23 cellular contexts compared by ENCODE assay signal in the genomic region with DNA sequence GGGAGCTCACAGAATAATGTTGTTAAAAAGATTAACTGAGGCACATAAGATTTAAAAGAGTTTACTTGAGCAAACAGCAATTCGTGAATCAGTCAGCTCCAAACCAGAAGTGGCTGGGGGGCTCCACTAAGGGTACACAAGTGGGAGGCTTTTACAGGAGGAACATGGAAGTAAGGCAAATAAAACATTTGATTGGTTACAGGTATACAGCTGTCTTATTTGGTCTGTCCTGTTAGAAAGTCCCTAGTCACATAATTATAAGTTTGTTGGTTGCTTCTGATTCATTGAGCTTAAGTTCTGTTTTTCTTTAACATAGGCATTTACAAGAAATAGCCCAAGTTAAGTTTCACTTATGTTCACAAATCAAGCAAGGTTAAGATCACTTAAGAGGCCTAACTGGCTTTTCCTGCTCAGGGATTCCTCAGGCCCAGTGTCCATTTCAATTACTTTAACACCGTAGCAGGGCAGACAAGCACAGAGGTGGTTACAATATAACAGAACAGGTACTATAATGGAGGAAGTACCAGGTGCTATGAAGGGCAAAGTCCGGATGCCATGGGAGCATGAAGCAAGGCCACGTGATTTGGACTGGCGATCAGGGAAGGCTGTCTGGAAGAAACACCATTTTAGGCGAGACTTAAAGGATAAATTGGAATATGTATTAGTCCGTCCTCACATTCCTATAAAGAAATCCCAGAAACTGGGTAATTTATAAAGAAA. TPM values are rescaled to one million over a fixed set of nuclear protein-coding genes. Genes with fewer than 3 reads are reported as not detected.
DNase-seq lines count a peak whose midpoint lies in the region; ATAC-seq and TF ChIP-seq lines count a peak whose summit lies in the region.
"Had no signal": no experiment of that assay in that cellular context is flagged by ENCODE, and none has a peak within 500 bp of the region (broad histone marks: within the 10 kb centered on the region; RNA-seq: fewer than 3 reads in every experiment).

No MANE protein-coding gene starts in this region.

- peak overlapping the region; percentile 11 for H2AFZ ChIP-seq in neuronal stem cell (ENCODE audit: low read length)
- H2AFZ ChIP-seq in SK-N-SH (ENCODE audit: low read depth), result no peak overlapping the region
- H2AFZ ChIP-seq: GM23248, PC-9 had no signal

- H2BK15ac ChIP-seq in neuronal stem cell (ENCODE audit: low read length), result no peak overlapping the region

- H3K27ac ChIP-seq in 22Rv1 (peak overlapping the region; percentile 23; the same call in 1 of the 2 replicates), body of pancreas (peak overlapping the region in 2 of 4 donors; percentile 48 to 72), neuronal stem cell (replicated peaks; ENCODE audit: low read length) (no peak overlapping the region), aorta (ENCODE audit: low read depth in 1 of 2, low read length in 2 of 2) (no peak overlapping the region), SK-N-SH (ENCODE audit: low read depth in 2 of 2, low read length in 1 of 2) (no peak overlapping the region)
- H3K27ac ChIP-seq: BLaER1, dorsolateral prefrontal cortex, GM23248, PC-9, VCaP had no signal

- no peak overlapping the region for H2BK5ac ChIP-seq in neuronal stem cell (ENCODE audit: low read length)

- no peaks in the 10 kb centered on the region for H3K79me2 ChIP-seq in SK-N-SH (ENCODE audit: insufficient read depth)

- no peaks in the 10 kb centered on the region for H3K27me3 ChIP-seq in body of pancreas
- peaks cover 0 to 21% (median 0%) of the 10 kb centered on the region in 3 experiments for H3K27me3 ChIP-seq in neuronal stem cell (ENCODE audit: control insufficient read depth in 3 of 3, insufficient read depth in 3 of 3, low read depth in 1 of 3, low read length in 3 of 3)
- peaks cover 0 to 1% of the 10 kb centered on the region in 2 donors for H3K27me3 ChIP-seq in aorta (ENCODE audit: control insufficient read depth in 1 of 2, insufficient read depth in 2 of 2, low read length in 1 of 2)
- H3K27me3 ChIP-seq in SK-N-SH (ENCODE audit: insufficient read depth), result peaks cover 11% of the 10 kb centered on the region; the same call in 1 of the 2 replicates
- H3K27me3 ChIP-seq: BLaER1 had no signal

- intact Hi-C loops in Calu3 (cut with micrococcal nuclease; ENCODE audit: unreplicated experiment) (no loop called here), body of pancreas (cut with DNase I) (no loop called here), aorta (cut with DNase I) (no loop called here)

- H2BK120ac ChIP-seq in neuronal stem cell (ENCODE audit: low read depth, low read length), result no peak overlapping the region

- no peak overlapping the region for H4K8ac ChIP-seq in neuronal stem cell (ENCODE audit: low read depth, low read length)

- TF ChIP-seq POLR2A in body of pancreas (IDR thresholded peaks at IDR 0.05), result no peak

- H3K27ac Mint-ChIP-seq in Calu3 (ENCODE audit: unreplicated experiment), result peak overlapping the region; percentile 40

- no peaks in the 10 kb centered on the region for H4K20me1 ChIP-seq in SK-N-SH (ENCODE audit: insufficient read depth)
- H4K20me1 ChIP-seq: BLaER1 had no signal

- H3K18ac ChIP-seq in neuronal stem cell (ENCODE audit: low read length), result no peak overlapping the region

- no peaks in the 10 kb centered on the region for H3F3A ChIP-seq in SK-N-SH (replicated peaks; ENCODE audit: insufficient read depth)

- H3K4me3 Mint-ChIP-seq in Calu3 (ENCODE audit: low read depth, unreplicated experiment), result no peak overlapping the region

- H3K9me3 ChIP-seq in body of pancreas (no peaks in the 10 kb centered on the region), neuronal stem cell (replicated peaks in 1 of 2; ENCODE audit: control insufficient read depth in 2 of 2, insufficient read depth in 1 of 2, low read depth in 1 of 2, low read length in 2 of 2) (peaks cover 0 to 7% of the 10 kb centered on the region in 2 donors), aorta (ENCODE audit: control insufficient read depth, low read length) (no peaks in the 10 kb centered on the region), SK-N-SH (no peaks in the 10 kb centered on the region)
- H3K9me3 ChIP-seq: BLaER1, esophagus squamous epithelium, heart left ventricle had no signal

- H2AK5ac ChIP-seq in neuronal stem cell (ENCODE audit: low read depth, low read length), result no peak overlapping the region

- H3K36me3 Mint-ChIP-seq in Calu3 (ENCODE audit: insufficient read depth, unreplicated experiment), result no peaks in the 10 kb centered on the region

- WGBS in body of pancreas, 2 donors, result 35 to 38% methylated on average over 7 of the region's 7 CpGs
- WGBS in neuronal stem cell (ENCODE audit: extremely low coverage in 2 of 2, insufficient read length in 2 of 2, insufficient replicate concordance in 1 of 2), 2 donors, result no CpG with 5 or more reads among the region's 7 CpGs
- WGBS in aorta, 2 donors, result 86 to 92% methylated on average over 7 of the region's 7 CpGs
- 44% methylated on average over 7 of the region's 7 CpGs for WGBS in SK-N-SH (ENCODE audit: low lambda C conversion rate)

- TF ChIP-seq RAD21 in SK-N-SH (IDR thresholded peaks at IDR 0.05; ENCODE audit: low read length), result no peak

- peaks cover 17% of the 10 kb centered on the region for H3K4me1 Mint-ChIP-seq in Calu3 (ENCODE audit: low read depth, unreplicated experiment)

- BruUV-seq in Calu3 (replicated peaks; lab: Mats Ljungman, UMichigan), result no TSS peak

- H3K4me1 ChIP-seq in body of pancreas, result peaks cover 14% of the 10 kb centered on the region
- H3K4me1 ChIP-seq in neuronal stem cell (ENCODE audit: control insufficient read depth in 2 of 2, insufficient read depth in 1 of 2, low read depth in 1 of 2, low read length in 2 of 2), result peaks cover 5 to 12% of the 10 kb centered on the region in 2 donors
- H3K4me1 ChIP-seq in aorta (ENCODE audit: control insufficient read depth in 1 of 2, insufficient read depth in 2 of 2, low read length in 2 of 2), result no peaks in the 10 kb centered on the region
- no peaks in the 10 kb centered on the region for H3K4me1 ChIP-seq in SK-N-SH (ENCODE audit: control insufficient read depth in 1 of 2, insufficient read depth in 2 of 2, low read depth in 1 of 2, low read length in 1 of 2)

- peaks cover 23% of the 10 kb centered on the region for H3K27me3 Mint-ChIP-seq in Calu3 (ENCODE audit: unreplicated experiment)

- no peak overlapping the region for H3K4ac ChIP-seq in neuronal stem cell (ENCODE audit: low read length)

- TF ChIP-seq EP300 in SK-N-SH (IDR thresholded peaks at IDR 0.05; ENCODE audit: borderline replicate concordance in 1 of 2, low read depth in 1 of 2, low read length in 1 of 2), result no peak

- no peak overlapping the region for H3K14ac ChIP-seq in neuronal stem cell (ENCODE audit: low read length)

- H3K36me3 ChIP-seq in body of pancreas (replicated peaks in 1 of 2; ENCODE audit: insufficient read depth in 1 of 2, low read depth in 2 of 2), result no peaks in the 10 kb centered on the region
- H3K36me3 ChIP-seq in neuronal stem cell (replicated peaks in 1 of 2; ENCODE audit: control insufficient read depth in 2 of 2, insufficient read depth in 2 of 2, low read length in 2 of 2), result no peaks in the 10 kb centered on the region
- no peaks in the 10 kb centered on the region for H3K36me3 ChIP-seq in aorta (ENCODE audit: control insufficient read depth in 1 of 2, insufficient read depth in 2 of 2, low read length in 1 of 2)
- no peaks in the 10 kb centered on the region for H3K36me3 ChIP-seq in SK-N-SH (replicated peaks in 1 of 2; ENCODE audit: control insufficient read depth in 1 of 2, insufficient read depth in 2 of 2, low read length in 1 of 2)
- H3K36me3 ChIP-seq: BLaER1, esophagus squamous epithelium, heart left ventricle had no signal

- ATAC-seq in body of pancreas (peak; percentile 94), aorta (ENCODE audit: low FRiP score) (no peak)
- ATAC-seq: heart left ventricle, sciatic nerve, SK-N-SH treated with all-trans-retinoic acid at 6 μM for 48 hours had no signal

- H3K79me1 ChIP-seq in neuronal stem cell (ENCODE audit: low read depth, low read length), result no peaks in the 10 kb centered on the region

- H3K9ac ChIP-seq in neuronal stem cell (ENCODE audit: low read depth, low read length, poor library complexity), result no peak overlapping the region
- H3K9ac ChIP-seq in SK-N-SH, result no peak overlapping the region
- H3K9ac ChIP-seq: BLaER1, GM23248 had no signal

- DNase-seq in Calu3 (peak; percentile 44), body of pancreas (peak; percentile 45 to 70 (median 58)), neuronal stem cell (ENCODE audit: low spot score) (no peak), aorta (no peak), SK-N-SH (no peak), A172 (ENCODE audit: low spot score) (no peak)
- DNase-seq: DMS79; dorsolateral prefrontal cortex; esophagus squamous epithelium; GM23248; heart left ventricle; NCI-H1694 treated with DMSO at 0.1 percent for 48 hours; NCI-H526 treated with DMSO at 0.1 percent for 48 hours; PC-9; stimulated activated CD4-positive, alpha-beta T cell treated with anti-CD3 and anti-CD28 coated beads, Interleukin-4, amount 100 ng/mL, for 24 hours had no signal

- peaks cover 5% of the 10 kb centered on the region for H3K9me3 Mint-ChIP-seq in Calu3 (ENCODE audit: low read depth, unreplicated experiment)

- H3K4me2 ChIP-seq in neuronal stem cell (ENCODE audit: insufficient read depth, low read length, poor library complexity, severe bottlenecking) (no peak overlapping the region), SK-N-SH (no peak overlapping the region)
- H3K4me2 ChIP-seq: BLaER1, PC-9 had no signal

- H3K9me2 ChIP-seq in SK-N-SH, result no peaks in the 10 kb centered on the region

- CTCF ChIA-PET in Calu3 (lab: Charles Lee), result interaction anchor here (0.5 to 1.1 kb wide), 2 partner anchors 17 to 147 kb away, joined by 3 to 4 read pairs; no protein-coding TSS in a partner anchor
- CTCF ChIA-PET in SK-N-SH (lab: Yijun Ruan, JAX), result interaction anchor here (1.2 kb wide), 1 partner anchor 11 kb away, joined by 3 read pairs; no protein-coding TSS in a partner anchor

- TF ChIP-seq CTCF in 22Rv1 (IDR thresholded peaks at IDR 0.05) (no peak), Calu3 (IDR thresholded peaks at IDR 0.05; ENCODE audit: unreplicated experiment) (no peak), body of pancreas (IDR thresholded peaks at IDR 0.05) (no peak), SK-N-SH (IDR thresholded peaks at IDR 0.05) (no peak)

- H3K4me3 ChIP-seq in body of pancreas (no peak overlapping the region), neuronal stem cell (ENCODE audit: low read length in 2 of 2) (no peak overlapping the region), aorta (ENCODE audit: low read length in 2 of 2) (no peak overlapping the region), SK-N-SH (ENCODE audit: low read depth in 2 of 2, low read length in 1 of 2) (no peak overlapping the region)
- H3K4me3 ChIP-seq: BLaER1, dorsolateral prefrontal cortex, esophagus squamous epithelium, GM23248, heart left ventricle, PC-9 had no signal

- H3K23ac ChIP-seq in neuronal stem cell (ENCODE audit: low read depth, low read length, poor library complexity), result no peak overlapping the region

- no peak overlapping the region for H4K91ac ChIP-seq in neuronal stem cell (ENCODE audit: low read depth, low read length, poor library complexity)

- no peak overlapping the region for H2BK12ac ChIP-seq in neuronal stem cell (ENCODE audit: low read length)

- POLR2A ChIA-PET in SK-N-SH (lab: Yijun Ruan, JAX), result no interaction called here

RNA-seq across cellular contexts. Expression of a gene that starts 12.3 kb away (rescaled TPM):
- total RNA-seq in Calu3 (2022) (not detected in 2 replicates), body of pancreas (1 to 10 TPM in 1 of 2 donors, under 1 TPM in 1; 0.52 to 2.0 TPM), aorta (not detected)
- 0.20 TPM for polyA plus RNA-seq in neuronal stem cell (2013, experiment 1 of 2)
- 0.19 TPM for polyA plus RNA-seq in neuronal stem cell (2013, experiment 2 of 2)
- polyA plus RNA-seq in aorta (1 to 10 TPM in 1 of 2 donors, under 1 TPM in 1; 0.33 to 1.6 TPM), SK-N-SH (2012; rRNA removed) (not detected in 2 replicates)
- polyA plus RNA-seq in SK-N-SH (2012; cell fraction: cytosol; rRNA removed), result not detected in 2 replicates
- polyA plus RNA-seq in SK-N-SH (2012; cell fraction: nucleus; rRNA removed), result not detected in 2 replicates
- not detected in 2 replicates for total RNA-seq in A172 (2014; rRNA removed; shearing (Covaris generic))
- total RNA-seq: esophagus squamous epithelium, GM23248, kidney epithelial cell, MCF 10A, PC-9 had no signal
- polyA plus RNA-seq: GM23248 had no signal

RNA-seq across cellular contexts. Expression of a gene that starts 21.7 kb away (rescaled TPM):
- total RNA-seq in Calu3 (2022) (42.2 and 52.0 TPM in 2 replicates), body of pancreas (10 to 100 TPM; 29.0 to 31.6 TPM), aorta (10 to 100 TPM; 30.8 to 34.5 TPM)
- polyA plus RNA-seq in neuronal stem cell (2013, experiment 1 of 2), result 75.8 TPM
- 73.0 TPM for polyA plus RNA-seq in neuronal stem cell (2013, experiment 2 of 2)
- polyA plus RNA-seq in aorta (10 to 100 TPM; 36.6 to 41.7 TPM), SK-N-SH (2012; rRNA removed) (64.3 and 85.9 TPM in 2 replicates)
- polyA plus RNA-seq in SK-N-SH (2012; cell fraction: cytosol; rRNA removed), result 76.1 and 82.9 TPM in 2 replicates
- polyA plus RNA-seq in SK-N-SH (2012; cell fraction: nucleus; rRNA removed), result 65.1 and 116 TPM in 2 replicates
- 42.2 and 52.6 TPM in 2 replicates for total RNA-seq in A172 (2014; rRNA removed; shearing (Covaris generic))

RNA-seq across cellular contexts. Expression of a gene that starts 39.7 kb away (rescaled TPM):
- not detected in 2 replicates for total RNA-seq in Calu3 (2022)
- 1 to 10 TPM in 1 of 2 donors, under 1 TPM in 1; 0.26 to 1.6 TPM for total RNA-seq in body of pancreas
- 0.03 TPM for polyA plus RNA-seq in neuronal stem cell (2013, experiment 1 of 2)
- 0.04 TPM for polyA plus RNA-seq in neuronal stem cell (2013, experiment 2 of 2)
- total RNA-seq in aorta, result not detected
- polyA plus RNA-seq in aorta, result 10 to 100 TPM in 1 of 2 donors, under 1 TPM in 1; 0.67 to 11.5 TPM
- not detected in 2 replicates for polyA plus RNA-seq in SK-N-SH (2012; rRNA removed)
- polyA plus RNA-seq in SK-N-SH (2012; cell fraction: cytosol; rRNA removed), result not detected in 2 replicates
- not detected in 2 replicates for polyA plus RNA-seq in SK-N-SH (2012; cell fraction: nucleus; rRNA removed)
- total RNA-seq in A172 (2014; rRNA removed; shearing (Covaris generic)), result not detected in 2 replicates
- total RNA-seq: esophagus squamous epithelium, GM23248, kidney epithelial cell, MCF 10A, PC-9, sciatic nerve had no signal
- polyA plus RNA-seq: GM23248, neural cell had no signal

Comparison
In these comparisons a context has a peak if more than half of its experiments do, and no peak if none do; other contexts are left out.
1. DNase-seq: peak in Calu3 (single experiment) and body of pancreas (4 of 4); none in neuronal stem cell (single experiment), aorta (0 of 2), SK-N-SH (single experiment) and A172 (single experiment).